ENCODE assay signal across 13 cellular contexts in genomic region chr3:180048108-180048507, GRCh38. TPM values are rescaled to one million over a fixed set of nuclear protein-coding genes. Genes with fewer than 3 reads are reported as not detected.
A peak's percentile ranks its signal among the peaks of the same experiment; 100 is the strongest.
DNase-seq lines count a peak whose midpoint lies in the region; ATAC-seq and TF ChIP-seq lines count a peak whose summit lies in the region.
"Had no signal": no experiment of that assay in that cellular context is flagged by ENCODE, and none has a peak within 500 bp of the region (broad histone marks: within the 10 kb centered on the region; RNA-seq: fewer than 3 reads in every experiment).

No MANE protein-coding gene starts in this region.

- no peak for TF ChIP-seq CTCF in tibial nerve (IDR thresholded peaks at IDR 0.05)

- no peak overlapping the region for H3K4me3 ChIP-seq in tibial nerve
- H3K4me3 ChIP-seq: adrenal gland, vagina had no signal

- DNase-seq in SKM-1 treated with dmso at 0.1 percent for 144 hours (lab: John Stamatoyannopoulos, UW; ENCODE audit: unreplicated experiment): peak; percentile 87
- no peak for DNase-seq in tibial nerve (ENCODE audit: low spot score in 2 of 2)
- no peak for DNase-seq in T-helper 2 cell
- DNase-seq in NCI-H2171 treated with DMSO at 0.1 percent for 48 hours (lab: John Stamatoyannopoulos, UW): no peak
- no peak for DNase-seq in mucosa of gallbladder (ENCODE audit: low spot score)
- DNase-seq: activated CD4-positive, CD25-positive, alpha-beta regulatory T cell treated with anti-CD3 and anti-CD28 coated beads, Interleukin-2, amount 50 U/mL, for 72 hours; adrenal gland; COR-L47 had no signal

- H3K27me3 ChIP-seq in tibial nerve: no peaks in the 10 kb centered on the region
- H3K27me3 ChIP-seq: adrenal gland, vagina had no signal

- no peak for TF ChIP-seq POLR2A in tibial nerve (IDR thresholded peaks at IDR 0.05)

- H3K9me3 ChIP-seq in tibial nerve: no peaks in the 10 kb centered on the region
- H3K9me3 ChIP-seq: adrenal gland, vagina had no signal

- no peak for TF ChIP-seq EP300 in tibial nerve (IDR thresholded peaks at IDR 0.05)

- H3K27ac ChIP-seq in tibial nerve: no peak overlapping the region
- H3K27ac ChIP-seq: adrenal gland, vagina had no signal

- 80 to 89% methylated on average over 1 of the region's 1 CpG for WGBS in tibial nerve, 2 donors

- ATAC-seq in GM18870 (IDR thresholded peaks at IDR 0.05; ENCODE audit: unreplicated experiment) (peak; percentile 94), GM21825 (IDR thresholded peaks at IDR 0.05; ENCODE audit: unreplicated experiment) (peak; percentile 90), HG03378 (IDR thresholded peaks at IDR 0.05; ENCODE audit: unreplicated experiment) (peak; percentile 90)

- H3K36me3 ChIP-seq in tibial nerve: no peaks in the 10 kb centered on the region
- H3K36me3 ChIP-seq: adrenal gland, vagina had no signal

- H3K4me1 ChIP-seq in tibial nerve: no peaks in the 10 kb centered on the region
- H3K4me1 ChIP-seq: adrenal gland, vagina had no signal

RNA-seq across cellular contexts. Expression of gene PEX5L, which starts 11.4 kb away (rescaled TPM):
- 10 to 100 TPM; 29.1 to 36.5 (median 32.3) TPM for total RNA-seq in tibial nerve
- 0.23 TPM for total RNA-seq in mucosa of gallbladder
- total RNA-seq: endothelial cell of umbilical vein, vagina had no signal

Comparison
In these comparisons a context has a peak if more than half of its experiments do, and no peak if none do; other contexts are left out.
1. RNA of gene PEX5L, which starts 11.4 kb away (total RNA-seq): 29.1 to 36.5 TPM in tibial nerve; 0.23 TPM in mucosa of gallbladder (single experiment); every median in the first group is over 10 times any median in the second.
2. Peak in every context shown above with its lines, with median percentiles within 50 percentile points of each other: ATAC-seq.